8 cellular contexts compared by ENCODE assay signal in the genomic region with DNA sequence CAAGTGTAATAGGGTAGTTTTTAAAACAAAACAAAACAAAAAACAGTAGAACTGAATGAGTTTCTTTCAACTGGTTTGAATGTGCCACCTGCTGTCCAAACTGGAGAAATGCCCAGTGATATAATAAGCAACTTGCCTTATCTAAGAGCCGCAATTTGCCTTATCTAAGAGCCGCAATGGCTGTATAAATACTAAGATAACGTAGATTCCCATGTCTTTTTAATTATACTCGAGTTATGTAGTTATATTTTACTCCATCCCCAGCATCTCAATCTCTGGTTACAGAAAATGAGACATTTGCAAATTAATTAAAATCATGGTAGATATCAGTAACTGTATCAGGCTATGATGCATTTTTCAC.
DNase-seq lines count a peak whose midpoint lies in the region; ATAC-seq and TF ChIP-seq lines count a peak whose summit lies in the region.

No MANE protein-coding gene starts in this region.

- peaks cover 57% of the 10 kb centered on the region for H3K4me1 Mint-ChIP-seq in CD8-positive, alpha-beta T cell (ENCODE audit: low read depth)
- H3K4me1 Mint-ChIP-seq in activated T-helper 1 cell treated with anti-CD3 and anti-CD28 coated beads, Interleukin-12 subunit alpha, Interleukin-12 subunit beta, Interleukin-2, Interleukin-4 antibody, amounts not matched to agents 30 ng/mL and 10 ng/mL and 1 ng/mL, durations not matched to agents 14 hours and 24 hours and 36 hours (ENCODE audit: low read depth) = peaks cover 45% of the 10 kb centered on the region

- H3K9me3 Mint-ChIP-seq in CD8-positive, alpha-beta T cell = no peaks in the 10 kb centered on the region
- H3K9me3 Mint-ChIP-seq in activated T-helper 1 cell treated with anti-CD3 and anti-CD28 coated beads, Interleukin-12 subunit alpha, Interleukin-12 subunit beta, Interleukin-2, Interleukin-4 antibody, amounts not matched to agents 30 ng/mL and 10 ng/mL and 1 ng/mL, durations not matched to agents 14 hours and 24 hours and 36 hours = no peaks in the 10 kb centered on the region

- no peak for TF ChIP-seq EP300 in ovary (IDR thresholded peaks at IDR 0.05)

- TF ChIP-seq CTCF in CD8-positive, alpha-beta T cell (IDR thresholded peaks at IDR 0.05) = peak; percentile 59
- TF ChIP-seq CTCF in Peyer's patch (IDR thresholded peaks at IDR 0.05) (peak in 5 of 6 experiments; percentile 18 to 91 (median 88)), esophagus squamous epithelium (IDR thresholded peaks at IDR 0.05) (peak; percentile 34 to 68 (median 54)), ovary (IDR thresholded peaks at IDR 0.05) (peak in 2 of 3 donors; percentile 31)

- intact Hi-C loops in CD8-positive, alpha-beta T cell (cut with DNase I, micrococcal nuclease) = loop anchor here (5.0 to 10.0 kb wide), 4 partner anchors 159 to 1194 kb away; a partner anchor contains a TSS
- intact Hi-C loops in esophagus squamous epithelium (cut with DNase I) (no loop called here), ovary (cut with DNase I) (no loop called here)
- intact Hi-C loops in activated T-helper 1 cell treated with anti-CD3 and anti-CD28 coated beads, Interleukin-12 subunit alpha, Interleukin-12 subunit beta, Interleukin-2, Interleukin-4 antibody, amounts not matched to agents 30 ng/mL and 10 ng/mL and 1 ng/mL, durations not matched to agents 14 hours and 24 hours and 36 hours (cut with micrococcal nuclease) = loop anchor here (5.0 kb wide), 4 partner anchors 209 to 1194 kb away; a partner anchor contains a TSS

- H3K4me3 ChIP-seq in CD8-positive, alpha-beta T cell (ENCODE audit: low read depth, low read length) = no peak overlapping the region
- H3K4me3 ChIP-seq in Peyer's patch (no peak overlapping the region), esophagus squamous epithelium (no peak overlapping the region), ovary (no peak overlapping the region)

- no peak overlapping the region for H3K27ac ChIP-seq in CD8-positive, alpha-beta T cell (ENCODE audit: low read depth, low read length)
- H3K27ac ChIP-seq in Peyer's patch (no peak overlapping the region), esophagus squamous epithelium (no peak overlapping the region), ovary (no peak overlapping the region)

- no peak overlapping the region for H3K27ac Mint-ChIP-seq in CD8-positive, alpha-beta T cell
- no peak overlapping the region for H3K27ac Mint-ChIP-seq in activated T-helper 1 cell treated with anti-CD3 and anti-CD28 coated beads, Interleukin-12 subunit alpha, Interleukin-12 subunit beta, Interleukin-2, Interleukin-4 antibody, amounts not matched to agents 30 ng/mL and 10 ng/mL and 1 ng/mL, durations not matched to agents 14 hours and 24 hours and 36 hours

- CTCF ChIA-PET in CD8-positive, alpha-beta T cell (lab: Charles Lee) = interaction anchor here (1.2 kb wide), 1 partner anchor 9 kb away, joined by 3 read pairs; no protein-coding TSS in a partner anchor
- CTCF ChIA-PET in HEK293T (lab: Yijun Ruan, JAX) = interaction anchor here (0.7 kb wide), 1 partner anchor 228 kb away, joined by 3 read pairs; no protein-coding TSS in a partner anchor

- TF ChIP-seq POLR2A in Peyer's patch (IDR thresholded peaks at IDR 0.05) = no peak
- TF ChIP-seq POLR2A in esophagus squamous epithelium (IDR thresholded peaks at IDR 0.05) = no peak
- no peak for TF ChIP-seq POLR2A in ovary (IDR thresholded peaks at IDR 0.05)

- no peaks in the 10 kb centered on the region for H3K27me3 Mint-ChIP-seq in CD8-positive, alpha-beta T cell (ENCODE audit: low read depth)
- no peaks in the 10 kb centered on the region for H3K27me3 Mint-ChIP-seq in activated T-helper 1 cell treated with anti-CD3 and anti-CD28 coated beads, Interleukin-12 subunit alpha, Interleukin-12 subunit beta, Interleukin-2, Interleukin-4 antibody, amounts not matched to agents 30 ng/mL and 10 ng/mL and 1 ng/mL, durations not matched to agents 14 hours and 24 hours and 36 hours (ENCODE audit: insufficient read depth)

- no peaks in the 10 kb centered on the region for H3K36me3 ChIP-seq in CD8-positive, alpha-beta T cell (ENCODE audit: insufficient read depth, low read length)
- no peaks in the 10 kb centered on the region for H3K36me3 ChIP-seq in Peyer's patch
- H3K36me3 ChIP-seq in esophagus squamous epithelium = peaks cover 0 to 37% (median 0%) of the 10 kb centered on the region in 3 donors
- H3K36me3 ChIP-seq in ovary = no peaks in the 10 kb centered on the region

- WGBS in esophagus squamous epithelium, 2 donors = 31 to 50% methylated on average over 4 of the region's 4 CpGs
- 16 to 17% (median 16%) methylated on average over 4 of the region's 4 CpGs for WGBS in ovary, 3 donors

- POLR2A ChIA-PET in CD8-positive, alpha-beta T cell (lab: Charles Lee) = no interaction called here
- POLR2A ChIA-PET in HEK293T (lab: Yijun Ruan, JAX) = no interaction called here

- no peak overlapping the region for H3K4me3 Mint-ChIP-seq in CD8-positive, alpha-beta T cell
- H3K4me3 Mint-ChIP-seq in activated T-helper 1 cell treated with anti-CD3 and anti-CD28 coated beads, Interleukin-12 subunit alpha, Interleukin-12 subunit beta, Interleukin-2, Interleukin-4 antibody, amounts not matched to agents 30 ng/mL and 10 ng/mL and 1 ng/mL, durations not matched to agents 14 hours and 24 hours and 36 hours = no peak overlapping the region

- no peaks in the 10 kb centered on the region for H3K9me3 ChIP-seq in CD8-positive, alpha-beta T cell (ENCODE audit: low read length)
- H3K9me3 ChIP-seq in Peyer's patch (no peaks in the 10 kb centered on the region), esophagus squamous epithelium (no peaks in the 10 kb centered on the region), ovary (no peaks in the 10 kb centered on the region)

- no peak for DNase-seq in CD8-positive, alpha-beta T cell
- DNase-seq in HEK293T (ENCODE audit: extremely low spot score) (peak; percentile 48), Peyer's patch (peak in 1 of 3 donors; percentile 62), esophagus squamous epithelium (lab: John Stamatoyannopoulos, UW) (no peak), ovary (no peak), NCI-H187 (lab: John Stamatoyannopoulos, UW) (no peak)
- no peak for DNase-seq in activated T-helper 1 cell treated with anti-CD3 and anti-CD28 coated beads, Interleukin-12 subunit alpha, Interleukin-12 subunit beta, Interleukin-2, Interleukin-4 antibody, amounts not matched to agents 30 ng/mL and 10 ng/mL and 1 ng/mL, durations not matched to agents 14 hours and 24 hours and 36 hours (ENCODE audit: low spot score)

- H3K36me3 Mint-ChIP-seq in CD8-positive, alpha-beta T cell = peaks cover 47% of the 10 kb centered on the region
- peaks cover 2% of the 10 kb centered on the region for H3K36me3 Mint-ChIP-seq in activated T-helper 1 cell treated with anti-CD3 and anti-CD28 coated beads, Interleukin-12 subunit alpha, Interleukin-12 subunit beta, Interleukin-2, Interleukin-4 antibody, amounts not matched to agents 30 ng/mL and 10 ng/mL and 1 ng/mL, durations not matched to agents 14 hours and 24 hours and 36 hours (ENCODE audit: low read depth)

- peaks cover 22% of the 10 kb centered on the region for H3K4me1 ChIP-seq in CD8-positive, alpha-beta T cell (ENCODE audit: insufficient read depth, low read length)
- peaks cover 0 to 11% (median 2%) of the 10 kb centered on the region in 4 donors for H3K4me1 ChIP-seq in Peyer's patch
- peaks cover 0 to 29% (median 12%) of the 10 kb centered on the region in 3 donors for H3K4me1 ChIP-seq in esophagus squamous epithelium
- peaks cover 3% of the 10 kb centered on the region for H3K4me1 ChIP-seq in ovary (ENCODE audit: insufficient read depth)

- no peak for ATAC-seq in CD8-positive, alpha-beta T cell
- no peak for ATAC-seq in GM18511 (IDR thresholded peaks at IDR 0.05; ENCODE audit: unreplicated experiment)

- no peaks in the 10 kb centered on the region for H3K27me3 ChIP-seq in CD8-positive, alpha-beta T cell (ENCODE audit: insufficient read depth, low read length)
- no peaks in the 10 kb centered on the region for H3K27me3 ChIP-seq in Peyer's patch
- H3K27me3 ChIP-seq in esophagus squamous epithelium = no peaks in the 10 kb centered on the region
- H3K27me3 ChIP-seq in ovary = no peaks in the 10 kb centered on the region

TF ChIP-seq in HEK293T, 16 proteins besides CTCF, POLR2A, EP300 and RAD21:
- TF ChIP-seq FOXM1 (IDR thresholded peaks at IDR 0.05; ENCODE audit: borderline replicate concordance) = peak; percentile 52; the same call in 1 of the 2 replicates
- TF ChIP-seq ZNF384 (IDR thresholded peaks at IDR 0.05) = no peak

Comparison
In these comparisons a context has a peak if more than half of its experiments do, and no peak if none do; other contexts are left out.
1. CTCF ChIP-seq: peak in every context shown above with its lines; median percentile 88 in Peyer's patch; 59 in CD8-positive, alpha-beta T cell; 54 in esophagus squamous epithelium; 31 in ovary.
2. intact Hi-C loops: an anchor here in CD8-positive, alpha-beta T cell (5.0 to 10.0 kb wide) and activated T-helper 1 cell treated with anti-CD3 and anti-CD28 coated beads, Interleukin-12 subunit alpha, Interleukin-12 subunit beta, Interleukin-2, Interleukin-4 antibody, amounts not matched to agents 30 ng/mL and 10 ng/mL and 1 ng/mL, durations not matched to agents 14 hours and 24 hours and 36 hours (5.0 kb wide); none called in esophagus squamous epithelium and ovary.